In genomic region chr9:131862261-131862660, GRCh38 we compare ENCODE assay signal across 21 cellular contexts.
"Had no signal": no experiment of that assay in that cellular context is flagged by ENCODE, and none has a peak within 500 bp of the region (broad histone marks: within the 10 kb centered on the region; RNA-seq: fewer than 3 reads in every experiment).

No MANE protein-coding gene starts in this region.

- H3K4me1 ChIP-seq: SJSA1 had no signal

- FAIRE-seq: RCC 7860 had no signal

- H3K27ac ChIP-seq: SJSA1, SK-N-MC had no signal

- H3K4me3 ChIP-seq: SJSA1, SK-N-MC had no signal

- H3K9me3 ChIP-seq: SJSA1 had no signal

- DNase-seq: KBM-7, MV-4-11, NCI-H1048, NCI-H1105, NCI-H1417, NCI-H1436 treated with DMSO at 0.1 percent for 48 hours, NCI-H1694, NCI-H187 treated with DMSO at 0.1 percent for 48 hours, NCI-H2029 treated with DMSO at 0.1 percent for 48 hours, NCI-H2171 treated with DMSO at 0.1 percent for 48 hours, NCI-H345, NCI-H446 treated with DMSO at 0.1 percent for 48 hours, NCI-H510A treated with DMSO at 0.1 percent for 48 hours, NCI-H69, Right ventricle myocardium superior, RPMI8226, SIG-M5, T-cell had no signal

- H3K27me3 ChIP-seq: SJSA1 had no signal

- H3K36me3 ChIP-seq: SJSA1 had no signal
